Comparison of ENCODE assay signal across 19 cellular contexts in genomic region chr9:6696178-6696577, GRCh38. TPM values are rescaled to one million over a fixed set of nuclear protein-coding genes. Genes with fewer than 3 reads are reported as not detected.
DNase-seq lines count a peak whose midpoint lies in the region; ATAC-seq, FAIRE-seq and TF ChIP-seq lines count a peak whose summit lies in the region.
"Had no signal": no experiment of that assay in that cellular context is flagged by ENCODE, and none has a peak within 500 bp of the region (broad histone marks: within the 10 kb centered on the region; RNA-seq: fewer than 3 reads in every experiment).

No MANE protein-coding gene starts in this region.

- no peak for DNase-seq in WTC11 (ENCODE audit: low spot score)
- DNase-seq in K562 (ENCODE audit: extremely low read depth in 1 of 4, low spot score in 3 of 4): no peak
- no peak for DNase-seq in nephron progenitor cell
- DNase-seq in HuH-7 (ENCODE audit: low spot score): no peak
- no peak for DNase-seq in NOMO-1 treated with DMSO at 0.1 percent for 48 hours (lab: John Stamatoyannopoulos, UW; ENCODE audit: unreplicated experiment)
- DNase-seq: Caco-2; CD4-positive, CD25-positive, alpha-beta regulatory T cell; CD8-positive, alpha-beta T cell; DMS153; DND-41; GM23248; H7; HCEC 1CT had no signal

- no peak for TF ChIP-seq RAD21 in K562 (CRISPR knock-in tag; conservative IDR thresholded peaks at IDR 0.05 in 1 of 2, IDR thresholded peaks at IDR 0.05 in 1 of 2)

- H3K9me1 ChIP-seq in K562 (ENCODE audit: control insufficient read depth, insufficient read depth, low read length): no peaks in the 10 kb centered on the region

- H3K9me3 Mint-ChIP-seq in WTC11 (no peaks in the 10 kb centered on the region), nephron progenitor cell (peaks cover 3% of the 10 kb centered on the region)
- H3K9me3 Mint-ChIP-seq: CD4-positive, CD25-positive, alpha-beta regulatory T cell; CD8-positive, alpha-beta T cell had no signal

- TF ChIP-seq POLR2A in K562 (conservative IDR thresholded peaks at IDR 0.05): no peak

- no peak for TF ChIP-seq EP300 in K562 (IDR thresholded peaks at IDR 0.05; ENCODE audit: low read length)

- H3K4me1 Mint-ChIP-seq in WTC11 (peaks cover 35% of the 10 kb centered on the region), nephron progenitor cell (no peaks in the 10 kb centered on the region)

- no peak overlapping the region for H3K9ac ChIP-seq in K562 (ENCODE audit: insufficient read depth in 1 of 2, low read depth in 2 of 2, low read length in 2 of 2)
- H3K9ac ChIP-seq: BLaER1, GM23248 had no signal

- no peak overlapping the region for H3K27ac ChIP-seq in K562 (ENCODE audit: extremely low read depth, low read depth, low read length)
- H3K27ac ChIP-seq: BLaER1, C4-2B, GM23248 had no signal

- H3K27me3 Mint-ChIP-seq in WTC11 (ENCODE audit: low read depth) (no peaks in the 10 kb centered on the region), nephron progenitor cell (ENCODE audit: low read depth, poor library complexity) (peaks cover 15% of the 10 kb centered on the region)

- no peaks in the 10 kb centered on the region for H3K27me3 ChIP-seq in K562 (ENCODE audit: control insufficient read depth in 2 of 2, insufficient read depth in 2 of 2, low read length in 2 of 2)
- H3K27me3 ChIP-seq: BLaER1 had no signal

- no peak overlapping the region for H3K4me3 ChIP-seq in K562
- H3K4me3 ChIP-seq: BLaER1, GM23248 had no signal

- CTCF ChIA-PET in WTC11 (lab: Charles Lee) (no interaction called here), K562 (lab: Yijun Ruan, JAX; ENCODE audit: low intra/inter-chr PET ratio) (no interaction called here)

- H3K9me3 ChIP-seq in K562 (replicated peaks; ENCODE audit: control insufficient read depth, insufficient read depth, low read depth, low read length): no peaks in the 10 kb centered on the region
- H3K9me3 ChIP-seq: BLaER1, Caco-2 had no signal

- no peak for TF ChIP-seq CTCF in WTC11 (IDR thresholded peaks at IDR 0.05)
- no peak for TF ChIP-seq CTCF in K562 (IDR thresholded peaks at IDR 0.05 in 2 of 3, conservative IDR thresholded peaks at IDR 0.05 in 1 of 3; ENCODE audit: insufficient read depth in 2 of 3, low read depth in 1 of 3, low read length in 3 of 3)
- TF ChIP-seq CTCF in nephron progenitor cell (IDR thresholded peaks at IDR 0.05): no peak

- H3K27ac Mint-ChIP-seq in WTC11 (no peak overlapping the region; the same call in 1 of the 2 replicates), nephron progenitor cell (peak overlapping the region; percentile 48)
- H3K27ac Mint-ChIP-seq: CD4-positive, CD25-positive, alpha-beta regulatory T cell; CD8-positive, alpha-beta T cell had no signal

- no peaks in the 10 kb centered on the region for H3K36me3 Mint-ChIP-seq in WTC11
- no peaks in the 10 kb centered on the region for H3K36me3 Mint-ChIP-seq in nephron progenitor cell (ENCODE audit: low read depth)
- H3K36me3 Mint-ChIP-seq: CD4-positive, CD25-positive, alpha-beta regulatory T cell; CD8-positive, alpha-beta T cell had no signal

- H3K4me2 ChIP-seq in K562 (ENCODE audit: insufficient read depth, low read length): no peak overlapping the region
- H3K4me2 ChIP-seq: BLaER1 had no signal

- H3K36me3 ChIP-seq in K562 (ENCODE audit: control insufficient read depth, insufficient read depth, low read length): no peaks in the 10 kb centered on the region
- H3K36me3 ChIP-seq: BLaER1 had no signal

- no peak for FAIRE-seq in K562 (lab: Jason Lieb, UNC)
- FAIRE-seq: G401.6, GM12892, H1 had no signal

- POLR2A ChIA-PET in WTC11 (lab: Charles Lee) (no interaction called here), K562 (lab: Yijun Ruan, JAX) (no interaction called here)

- no TSS peak for BruUV-seq in K562 (replicated peaks; lab: Mats Ljungman, UMichigan)

- ATAC-seq in WTC11: no peak
- no peak for ATAC-seq in K562
- ATAC-seq in HG02642 (IDR thresholded peaks at IDR 0.05; ENCODE audit: poor library complexity, unreplicated experiment): no peak
- ATAC-seq: CD8-positive, alpha-beta T cell had no signal

- no peaks in the 10 kb centered on the region for H4K20me1 ChIP-seq in K562 (replicated peaks; ENCODE audit: control insufficient read depth, insufficient read depth, low read length)
- H4K20me1 ChIP-seq: BLaER1 had no signal

- in situ Hi-C loops in K562 (cut with MboI): no loop called here

- no peaks in the 10 kb centered on the region for H3K4me1 ChIP-seq in K562 (replicated peaks in 1 of 2; ENCODE audit: control insufficient read depth in 2 of 2, insufficient read depth in 2 of 2, low read length in 2 of 2)
- H3K4me1 ChIP-seq: Caco-2 had no signal

- H2AFZ ChIP-seq in K562 (ENCODE audit: low read depth, low read length): no peak overlapping the region
- H2AFZ ChIP-seq: GM23248 had no signal

- H3K79me2 ChIP-seq in K562 (ENCODE audit: control insufficient read depth, insufficient read depth, low read length): no peaks in the 10 kb centered on the region

- H3K4me3 Mint-ChIP-seq in WTC11: no peak overlapping the region
- H3K4me3 Mint-ChIP-seq in nephron progenitor cell: no peak overlapping the region
- H3K4me3 Mint-ChIP-seq: CD4-positive, CD25-positive, alpha-beta regulatory T cell; CD8-positive, alpha-beta T cell had no signal

- WGBS in K562 (ENCODE audit: insufficient coverage, low coverage, missing lambda C conversion rate): 0% methylated on average over 1 of the region's 9 CpGs

- intact Hi-C loops in K562 (cut with micrococcal nuclease): no loop called here

TF ChIP-seq in WTC11, 78 proteins besides CTCF, POLR2A, EP300 and RAD21 (continues in another document):
- no peak for TF ChIP-seq CREB1 (CRISPR knock-in tag; IDR thresholded peaks at IDR 0.05)
- no peak for TF ChIP-seq RORB (CRISPR knock-in tag; IDR thresholded peaks at IDR 0.05)
- no peak for TF ChIP-seq STAT6 (CRISPR knock-in tag; conservative IDR thresholded peaks at IDR 0.05; ENCODE audit: low read depth)

TF ChIP-seq in K562, 482 proteins besides CTCF, POLR2A, EP300 and RAD21 (continues in another document):
- no peak for TF ChIP-seq ZHX1 (conservative IDR thresholded peaks at IDR 0.05; ENCODE audit: low read length)
- no peak for TF ChIP-seq ZNF75A (CRISPR knock-in tag; IDR thresholded peaks at IDR 0.05)
- no peak for TF ChIP-seq ID3 (CRISPR knock-in tag; IDR thresholded peaks at IDR 0.05)
- peak; percentile 70; the same call in 1 of the 2 replicates for TF ChIP-seq ID3 (tag; IDR thresholded peaks at IDR 0.05)
- TF ChIP-seq ZBTB43 (CRISPR knock-in tag; IDR thresholded peaks at IDR 0.05): no peak
- no peak for TF ChIP-seq HNRNPLL (IDR thresholded peaks at IDR 0.05; ENCODE audit: low read depth, low read length, poor library complexity, severe bottlenecking)

RNA-seq across cellular contexts. Expression of gene GLDC, which starts 50.6 kb away (rescaled TPM):
- total RNA-seq in WTC11 (2021) (136 to 153 TPM (median 145 TPM) in 3 replicates), K562 (2014; rRNA removed) (0.29 TPM in 1 of 2 replicates, not detected in the other), K562 (2014; rRNA removed; fragmentation: Illumina TruSeq; extraction: Trizol) (not detected in 2 replicates), K562 (2015; rRNA removed; fragmentation: Illumina TruSeq; extraction: Trizol) (not detected in 2 replicates), K562 (2021) (0.27 and 0.60 TPM in 2 replicates)
- total RNA-seq in K562 (2011; cell fraction: chromatin; rRNA removed; ENCODE audit: low replicate concordance): not detected in 2 replicates
- not detected in 2 replicates for total RNA-seq in K562 (2011; cell fraction: nucleolus; rRNA removed)
- total RNA-seq in K562 (2011; cell fraction: nucleoplasm; rRNA removed): not detected in 2 replicates
- polyA plus RNA-seq in K562 (2011; rRNA removed) (0.03 TPM in 1 of 2 replicates, not detected in the other), K562 (2014; fragmentation: Illumina TruSeq; extraction: Trizol) (0.08 TPM in 1 of 2 replicates, not detected in the other), K562 (2014; fragmentation: Nextera tagmentation; extraction: Ambion mirVana) (under 1 TPM in 1 of 2 experiments, not detected in 1; 0.08 TPM), K562 (2014; rRNA removed) (not detected in 2 replicates)
- not detected in 2 replicates for polyA plus RNA-seq in K562 (2011; cell fraction: cytosol; rRNA removed)
- not detected in 2 replicates for polyA plus RNA-seq in K562 (2011; cell fraction: nucleus; rRNA removed)
- 0.03 and 0.33 TPM in 2 replicates for polyA plus RNA-seq in K562 (2012)
- not detected in 2 replicates for polyA minus RNA-seq in K562 (2011; rRNA and poly(A)+ RNA removed)
- not detected in 2 replicates for polyA minus RNA-seq in K562 (2011; cell fraction: cytosol; rRNA and poly(A)+ RNA removed)
- not detected in 2 replicates for polyA minus RNA-seq in K562 (2011; cell fraction: nucleus; rRNA and poly(A)+ RNA removed)
- total RNA-seq: CD4-positive, CD25-positive, alpha-beta regulatory T cell; CD8-positive, alpha-beta T cell had no signal

Comparison
In these comparisons a context has a peak if more than half of its experiments do, and no peak if none do; other contexts are left out.
1. RNA of gene GLDC, which starts 50.6 kb away (total RNA-seq): 136 to 153 TPM in WTC11; 0.27 to 0.60 TPM in K562; every median in the first group is over 10 times any median in the second.